Comparison of ENCODE assay signal across 1 cellular context in genomic region chr20:36010745-36011326, GRCh38.
TF ChIP-seq lines count a peak whose summit lies in the region.

No MANE protein-coding gene starts in this region.

TF ChIP-seq in HEK293, 187 proteins besides CTCF, POLR2A, EP300 and RAD21:
- TF ChIP-seq ZNF184 (tag by site-specific recombination; IDR thresholded peaks at IDR 0.05) = no peak
- TF ChIP-seq ZBTB17 (tag by site-specific recombination; IDR thresholded peaks at IDR 0.05) = peak; percentile 85
- no peak for TF ChIP-seq ZNF433 (tag by site-specific recombination; IDR thresholded peaks at IDR 0.05; ENCODE audit: low read depth)
- TF ChIP-seq ZBTB21 (tag by site-specific recombination; IDR thresholded peaks at IDR 0.05) = no peak
